In the genomic region with DNA sequence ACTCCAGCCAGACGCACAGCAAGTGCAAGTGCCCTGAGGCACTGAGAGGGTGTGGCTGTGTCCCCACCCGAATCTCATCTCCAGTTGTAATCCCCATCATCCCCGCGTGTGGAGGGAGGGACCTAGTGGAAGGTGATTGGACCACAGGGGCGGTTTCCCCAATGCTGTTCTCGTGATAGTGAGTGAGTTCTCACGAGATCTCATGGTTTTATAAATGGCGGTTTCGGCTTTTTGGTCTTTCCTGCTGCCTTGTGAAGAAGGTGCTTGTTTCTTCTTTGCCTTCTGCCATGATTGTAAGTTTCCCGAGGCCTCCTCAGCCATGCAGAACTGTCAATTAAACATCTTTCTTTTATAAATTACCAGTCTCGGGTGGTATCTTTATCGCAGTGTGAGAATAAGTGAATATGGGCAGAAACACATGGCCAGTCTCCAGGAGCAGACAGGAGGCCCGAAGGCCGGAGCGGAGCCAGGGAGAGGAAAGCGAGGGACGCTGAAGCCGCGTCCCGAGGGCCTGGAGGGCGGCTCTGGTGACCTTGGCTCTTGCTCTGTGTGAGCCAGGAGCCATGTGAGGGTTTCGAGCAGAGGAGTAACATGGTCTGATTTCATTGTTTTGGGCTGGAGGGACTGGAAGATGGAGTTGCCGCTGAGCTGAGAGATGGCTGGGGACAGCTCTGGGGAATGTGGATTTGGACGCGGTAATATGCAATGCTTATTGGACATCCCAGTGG, we compare ENCODE assay signal across 3 cellular contexts.
TF ChIP-seq lines count a peak whose summit lies in the region.

No MANE protein-coding gene starts in this region.

TF ChIP-seq in HEK293, 187 proteins besides CTCF, POLR2A, EP300 and RAD21 (continued from another document):
- no peak for TF ChIP-seq YY1 (tag by site-specific recombination; IDR thresholded peaks at IDR 0.05)

TF ChIP-seq in K562, 482 proteins besides CTCF, POLR2A, EP300 and RAD21 (continued from another document and continues in another):
- TF ChIP-seq KLF1 (tag; IDR thresholded peaks at IDR 0.05) = peak; percentile 85
- no peak for TF ChIP-seq ZNF212 (CRISPR knock-in tag; IDR thresholded peaks at IDR 0.05)
- peak; percentile 89 for TF ChIP-seq KDM5B (IDR thresholded peaks at IDR 0.05; ENCODE audit: insufficient replicate concordance, low read depth, low read length)
- peak; percentile 49; the same call in 1 of the 2 replicates for TF ChIP-seq KLF13 (tag; IDR thresholded peaks at IDR 0.05; ENCODE audit: borderline replicate concordance, low read depth)
- TF ChIP-seq HDAC8 (tag; IDR thresholded peaks at IDR 0.05) = peak; percentile 24; the same call in 1 of the 2 replicates
- TF ChIP-seq PHF8 (IDR thresholded peaks at IDR 0.05; ENCODE audit: borderline replicate concordance, low read length) = peak; percentile 46; the same call in 1 of the 2 replicates
- peak in 1 of 3 experiments; percentile 63 for TF ChIP-seq YY1 (IDR thresholded peaks at IDR 0.05; ENCODE audit: borderline replicate concordance in 1 of 3, control insufficient read depth in 1 of 3, extremely low read depth in 1 of 3, insufficient read depth in 3 of 3, insufficient read length in 1 of 3, insufficient replicate concordance in 2 of 3, low read depth in 1 of 3, low read length in 2 of 3)
- no peak for TF ChIP-seq MCM3 (IDR thresholded peaks at IDR 0.05)
- peak; percentile 34 for TF ChIP-seq TAF1 (IDR thresholded peaks at IDR 0.05; ENCODE audit: control insufficient read depth, extremely low read depth, insufficient read depth, low read length, severe bottlenecking)
- TF ChIP-seq MAFF (IDR thresholded peaks at IDR 0.05; ENCODE audit: low read length) = peak; percentile 39; the same call in 1 of the 2 replicates
- no peak for TF ChIP-seq ZBTB8A (IDR thresholded peaks at IDR 0.05; ENCODE audit: partially characterized antibody)
- 0 out of 2 replicates have a peak, but pooled peaks have one; percentile 27 for TF ChIP-seq CBFB (CRISPR knock-in tag; IDR thresholded peaks at IDR 0.05)
- 0 out of 2 replicates have a peak, but pooled peaks have one; percentile 25 for TF ChIP-seq NFRKB (IDR thresholded peaks at IDR 0.05; ENCODE audit: low read depth)
- no peak for TF ChIP-seq GATAD2A (IDR thresholded peaks at IDR 0.05)
- peak; percentile 74; the same call in 1 of the 2 replicates for TF ChIP-seq CTBP1 (IDR thresholded peaks at IDR 0.05; ENCODE audit: borderline replicate concordance)
- TF ChIP-seq ELK1 (CRISPR knock-in tag; IDR thresholded peaks at IDR 0.05) = no peak
- no peak for TF ChIP-seq ATF7 (IDR thresholded peaks at IDR 0.05)
- TF ChIP-seq, protein P1, sequence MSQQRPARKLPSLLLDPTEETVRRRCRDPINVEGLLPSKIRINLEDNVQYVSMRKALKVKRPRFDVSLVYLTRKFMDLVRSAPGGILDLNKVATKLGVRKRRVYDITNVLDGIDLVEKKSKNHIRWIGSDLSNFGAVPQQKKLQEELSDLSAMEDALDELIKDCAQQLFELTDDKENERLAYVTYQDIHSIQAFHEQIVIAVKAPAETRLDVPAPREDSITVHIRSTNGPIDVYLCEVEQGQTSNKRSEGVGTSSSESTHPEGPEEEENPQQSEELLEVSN (IDR thresholded peaks at IDR 0.05; ENCODE audit: borderline replicate concordance in 1 of 2, extremely low read depth in 1 of 2, insufficient read depth in 1 of 2, insufficient read length in 1 of 2, low read depth in 1 of 2, low read length in 1 of 2, poor library complexity in 1 of 2, severe bottlenecking in 1 of 2) = peak in 1 of 2 experiments; percentile 36
- peak; percentile 96 for TF ChIP-seq CHD2 (IDR thresholded peaks at IDR 0.05; ENCODE audit: low read depth, low read length)
- TF ChIP-seq MTA3 (IDR thresholded peaks at IDR 0.05; ENCODE audit: borderline replicate concordance) = peak; percentile 49; the same call in 1 of the 2 replicates

TF ChIP-seq in WTC11, 78 proteins besides CTCF, POLR2A, EP300 and RAD21 (continued from another document):
- TF ChIP-seq ARID4B (CRISPR knock-in tag; IDR thresholded peaks at IDR 0.05; ENCODE audit: borderline replicate concordance) = no peak
- no peak for TF ChIP-seq AFF4 (CRISPR knock-in tag; IDR thresholded peaks at IDR 0.05; ENCODE audit: borderline replicate concordance)
- TF ChIP-seq TCF7 (CRISPR knock-in tag; IDR thresholded peaks at IDR 0.05; ENCODE audit: low read depth) = no peak
- TF ChIP-seq, protein P2, sequence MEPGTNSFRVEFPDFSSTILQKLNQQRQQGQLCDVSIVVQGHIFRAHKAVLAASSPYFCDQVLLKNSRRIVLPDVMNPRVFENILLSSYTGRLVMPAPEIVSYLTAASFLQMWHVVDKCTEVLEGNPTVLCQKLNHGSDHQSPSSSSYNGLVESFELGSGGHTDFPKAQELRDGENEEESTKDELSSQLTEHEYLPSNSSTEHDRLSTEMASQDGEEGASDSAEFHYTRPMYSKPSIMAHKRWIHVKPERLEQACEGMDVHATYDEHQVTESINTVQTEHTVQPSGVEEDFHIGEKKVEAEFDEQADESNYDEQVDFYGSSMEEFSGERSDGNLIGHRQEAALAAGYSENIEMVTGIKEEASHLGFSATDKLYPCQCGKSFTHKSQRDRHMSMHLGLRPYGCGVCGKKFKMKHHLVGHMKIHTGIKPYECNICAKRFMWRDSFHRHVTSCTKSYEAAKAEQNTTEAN (CRISPR knock-in tag; IDR thresholded peaks at IDR 0.05) = no peak
- TF ChIP-seq AR (CRISPR knock-in tag; IDR thresholded peaks at IDR 0.05) = no peak
- TF ChIP-seq IRF2 (CRISPR knock-in tag; IDR thresholded peaks at IDR 0.05; ENCODE audit: borderline replicate concordance, low read depth) = no peak
- TF ChIP-seq, protein P3, sequence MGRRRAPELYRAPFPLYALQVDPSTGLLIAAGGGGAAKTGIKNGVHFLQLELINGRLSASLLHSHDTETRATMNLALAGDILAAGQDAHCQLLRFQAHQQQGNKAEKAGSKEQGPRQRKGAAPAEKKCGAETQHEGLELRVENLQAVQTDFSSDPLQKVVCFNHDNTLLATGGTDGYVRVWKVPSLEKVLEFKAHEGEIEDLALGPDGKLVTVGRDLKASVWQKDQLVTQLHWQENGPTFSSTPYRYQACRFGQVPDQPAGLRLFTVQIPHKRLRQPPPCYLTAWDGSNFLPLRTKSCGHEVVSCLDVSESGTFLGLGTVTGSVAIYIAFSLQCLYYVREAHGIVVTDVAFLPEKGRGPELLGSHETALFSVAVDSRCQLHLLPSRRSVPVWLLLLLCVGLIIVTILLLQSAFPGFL (CRISPR knock-in tag; IDR thresholded peaks at IDR 0.05; ENCODE audit: borderline replicate concordance) = no peak
- no peak for TF ChIP-seq HMGXB4 (CRISPR knock-in tag; IDR thresholded peaks at IDR 0.05)
